1 cellular context compared by ENCODE assay signal in genomic region chr16:26705346-26705745, GRCh38.
A peak's percentile ranks its signal among the peaks of the same experiment; 100 is the strongest.
TF ChIP-seq lines count a peak whose summit lies in the region.

No MANE protein-coding gene starts in this region.

TF ChIP-seq in GM12878, 131 proteins besides CTCF, POLR2A, EP300 and RAD21 (continued from another document):
- TF ChIP-seq E2F4 (IDR thresholded peaks at IDR 0.05; ENCODE audit: low read depth, low read length) (no peak), SPI1 (IDR thresholded peaks at IDR 0.05; ENCODE audit: borderline replicate concordance, insufficient read depth, low read depth, low read length) (peak; percentile 36; the same call in 1 of the 2 replicates)
